8 cellular contexts compared by ENCODE assay signal in genomic region chr17:1684307-1685189, GRCh38. TPM values are rescaled to one million over a fixed set of nuclear protein-coding genes. Genes with fewer than 3 reads are reported as not detected.
A peak's percentile ranks its signal among the peaks of the same experiment; 100 is the strongest.
DNase-seq lines count a peak whose midpoint lies in the region; ATAC-seq and TF ChIP-seq lines count a peak whose summit lies in the region.

Gene PRPF8 (minus strand): TSS chr17:1684867. CDS start chr17:1684571, 296 bp downstream.

- H3K9me3 Mint-ChIP-seq in IgD-negative memory B cell: no peaks in the 10 kb centered on the region

- H3K4me1 Mint-ChIP-seq in IgD-negative memory B cell: peaks cover 18 to 25% (median 23%) of the 10 kb centered on the region in 3 donors

- intact Hi-C loops in mucosa of descending colon (cut with DNase I, micrococcal nuclease): no loop called here

- peak within 1 kb of the TSS; percentile 79 for H3K27ac ChIP-seq in epithelial cell of prostate

- ATAC-seq in GM21529 (IDR thresholded peaks at IDR 0.05; ENCODE audit: unreplicated experiment): peak; percentile 99
- peak; percentile 100 for ATAC-seq in mucosa of descending colon

- no peak for TF ChIP-seq CTCF in mucosa of descending colon (IDR thresholded peaks at IDR 0.05)

- H3K4me3 Mint-ChIP-seq in IgD-negative memory B cell: peak within 1 kb of the TSS; percentile 97 to 99 (median 99)

- H3K4me3 ChIP-seq in mucosa of descending colon: peak within 1 kb of the TSS; percentile 80

- no peaks in the 10 kb centered on the region for H3K27me3 Mint-ChIP-seq in IgD-negative memory B cell

- peaks cover 17% of the 10 kb centered on the region for H3K4me1 ChIP-seq in mucosa of descending colon (ENCODE audit: low read depth)

- peaks cover 8% of the 10 kb centered on the region for H3K36me3 Mint-ChIP-seq in IgD-negative memory B cell

- DNase-seq in DMS 273 treated with DMSO at 0.1 percent for 48 hours (lab: John Stamatoyannopoulos, UW) (peak; percentile 91), OCI-M2 (lab: John Stamatoyannopoulos, UW; ENCODE audit: unreplicated experiment) (peak; percentile 89), activated T-cell treated with anti-CD3 and anti-CD28 coated beads for 4 hours (peak; percentile 97), epithelial cell of prostate (ENCODE audit: low read depth, low spot score) (peak; percentile 79), mucosa of descending colon (peak; percentile 98)
- DNase-seq in stimulated activated CD8-positive, alpha-beta memory T cell treated with anti-CD3 and anti-CD28 coated beads, Interleukin-4, amount 100 ng/mL, for 24 hours (ENCODE audit: low read depth): peak; percentile 96

- peak within 1 kb of the TSS; percentile 90 to 98 (median 97) for H3K27ac Mint-ChIP-seq in IgD-negative memory B cell

- H3K36me3 ChIP-seq in mucosa of descending colon (ENCODE audit: low read depth): peaks cover 5% of the 10 kb centered on the region

- no peaks in the 10 kb centered on the region for H3K9me3 ChIP-seq in mucosa of descending colon

RNA-seq across cellular contexts. Expression of gene PRPF8, which starts in this region (rescaled TPM):
- polyA plus RNA-seq in IgD-negative memory B cell: 156 TPM
- 100 to 1,000 TPM; 214 to 238 (median 222) TPM for total RNA-seq in mucosa of descending colon

Comparison
In these comparisons a context has a peak if more than half of its experiments do, and no peak if none do; other contexts are left out.
1. Peak in every context shown above with its lines: DNase-seq, ATAC-seq, H3K4me3 ChIP-seq and H3K27ac ChIP-seq.